In the genomic region with DNA sequence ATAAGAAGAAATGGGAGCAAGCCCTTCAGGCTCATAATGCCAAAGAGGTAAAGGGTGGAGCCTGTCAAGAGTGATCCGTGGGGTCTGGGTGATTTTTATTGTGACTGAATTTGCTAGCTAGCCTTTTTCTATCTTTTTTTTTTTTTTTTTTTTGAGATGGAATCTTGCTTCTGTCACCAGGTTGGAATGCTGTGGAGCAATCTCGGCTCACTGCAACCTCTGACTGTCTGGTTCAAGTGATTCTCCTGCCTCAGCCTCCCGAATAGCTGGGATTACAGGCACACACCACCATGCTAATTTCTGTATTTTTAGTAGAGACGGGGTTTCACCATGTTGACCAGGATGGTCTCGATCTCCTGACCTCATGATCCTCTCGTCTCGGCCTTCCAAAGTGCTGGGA, we compare ENCODE assay signal across 19 cellular contexts. TPM values are rescaled to one million over a fixed set of nuclear protein-coding genes. Genes with fewer than 3 reads are reported as not detected.
"Had no signal": no experiment of that assay in that cellular context is flagged by ENCODE, and none has a peak within 500 bp of the region (broad histone marks: within the 10 kb centered on the region; RNA-seq: fewer than 3 reads in every experiment).

No MANE protein-coding gene starts in this region.

- ATAC-seq: activated CD4-positive, alpha-beta T cell treated with anti-CD3 and anti-CD28 coated beads for 36 hours; activated CD8-positive, alpha-beta T cell treated with anti-CD3 and anti-CD28 coated beads for 36 hours; activated T-cell treated with anti-CD3 and anti-CD28 coated beads, Interleukin-2, amount 50 U/mL, for 72 hours; stimulated activated naive CD8-positive, alpha-beta T cell treated with anti-CD3 and anti-CD28 coated beads, Interleukin-15, amount 100 ng/mL, for 72 hours had no signal

- H3K4me1 Mint-ChIP-seq: activated CD4-positive, alpha-beta T cell treated with anti-CD3 and anti-CD28 coated beads for 36 hours; activated naive CD8-positive, alpha-beta T cell treated with anti-CD3 and anti-CD28 coated beads, Interleukin-2, amount 10 ng/mL, durations not matched to agents 7 days and 5 days; stimulated activated naive CD8-positive, alpha-beta T cell treated with anti-CD3 and anti-CD28 coated beads, Interleukin-15, amount 100 ng/mL, for 72 hours had no signal

- H3K36me3 Mint-ChIP-seq: activated naive CD8-positive, alpha-beta T cell treated with anti-CD3 and anti-CD28 coated beads, Interleukin-2, amount 10 ng/mL, durations not matched to agents 7 days and 5 days had no signal

- H3K27me3 ChIP-seq: ascending aorta, heart left ventricle had no signal

- H3K27ac ChIP-seq: ascending aorta, heart left ventricle, left ventricle myocardium inferior, thoracic aorta, WERI-Rb-1 had no signal

- H3K9me3 ChIP-seq: ascending aorta, heart left ventricle, left ventricle myocardium inferior, thoracic aorta had no signal

- H3K4me1 ChIP-seq: ascending aorta had no signal

- H3K36me3 ChIP-seq: ascending aorta, heart left ventricle, left ventricle myocardium inferior, thoracic aorta, WERI-Rb-1 had no signal

- H3K27ac Mint-ChIP-seq: activated CD4-positive, alpha-beta T cell treated with anti-CD3 and anti-CD28 coated beads for 36 hours; activated CD8-positive, alpha-beta T cell treated with anti-CD3 and anti-CD28 coated beads for 36 hours; activated naive CD8-positive, alpha-beta T cell treated with anti-CD3 and anti-CD28 coated beads, Interleukin-2, amount 10 ng/mL, durations not matched to agents 7 days and 5 days; activated T-cell treated with anti-CD3 and anti-CD28 coated beads, Interleukin-2, amount 50 U/mL, for 72 hours; dendritic cell treated with granulocyte-macrophage colony-stimulating factor and Interleukin-4, amounts not matched to agents 40 ng/mL and 50 ng/mL, for 4 days; stimulated activated naive CD8-positive, alpha-beta T cell treated with anti-CD3 and anti-CD28 coated beads, Interleukin-15, amount 100 ng/mL, for 72 hours had no signal

- H3K4me3 ChIP-seq: ascending aorta, heart left ventricle, left ventricle myocardium inferior, thoracic aorta had no signal

- H3K4me3 Mint-ChIP-seq: activated CD4-positive, alpha-beta T cell treated with anti-CD3 and anti-CD28 coated beads for 36 hours; activated CD8-positive, alpha-beta T cell treated with anti-CD3 and anti-CD28 coated beads for 36 hours; activated naive CD8-positive, alpha-beta T cell treated with anti-CD3 and anti-CD28 coated beads, Interleukin-2, amount 10 ng/mL, durations not matched to agents 7 days and 5 days; activated T-cell treated with anti-CD3 and anti-CD28 coated beads, Interleukin-2, amount 50 U/mL, for 72 hours; dendritic cell treated with granulocyte-macrophage colony-stimulating factor and Interleukin-4, amounts not matched to agents 40 ng/mL and 50 ng/mL, for 4 days; stimulated activated naive CD8-positive, alpha-beta T cell treated with anti-CD3 and anti-CD28 coated beads, Interleukin-15, amount 100 ng/mL, for 72 hours had no signal

- DNase-seq: activated CD4-positive, alpha-beta T cell treated with anti-CD3 and anti-CD28 coated beads for 36 hours; activated CD8-positive, alpha-beta memory T cell treated with anti-CD3 and anti-CD28 coated beads, Interleukin-2, amount 50 U/mL, for 4 hours; activated CD8-positive, alpha-beta T cell treated with anti-CD3 and anti-CD28 coated beads for 36 hours; activated naive CD8-positive, alpha-beta T cell treated with anti-CD3 and anti-CD28 coated beads, Interleukin-2, amount 10 ng/mL, durations not matched to agents 7 days and 5 days; activated T-cell treated with anti-CD3 and anti-CD28 coated beads, Interleukin-2, amount 50 U/mL, for 72 hours; erythroblast; islet precursor cell; stimulated activated CD4-positive, alpha-beta T cell treated with anti-CD3 and anti-CD28 coated beads, Interleukin-4, amount 100 ng/mL, for 4 hours; stimulated activated naive CD8-positive, alpha-beta T cell treated with anti-CD3 and anti-CD28 coated beads, Interleukin-15, amount 100 ng/mL, for 72 hours; T-helper 1 cell; WERI-Rb-1 had no signal

- H3K9me3 Mint-ChIP-seq: activated CD8-positive, alpha-beta T cell treated with anti-CD3 and anti-CD28 coated beads for 36 hours; activated naive CD8-positive, alpha-beta T cell treated with anti-CD3 and anti-CD28 coated beads, Interleukin-2, amount 10 ng/mL, durations not matched to agents 7 days and 5 days; activated T-cell treated with anti-CD3 and anti-CD28 coated beads, Interleukin-2, amount 50 U/mL, for 72 hours; dendritic cell treated with granulocyte-macrophage colony-stimulating factor and Interleukin-4, amounts not matched to agents 40 ng/mL and 50 ng/mL, for 4 days; stimulated activated naive CD8-positive, alpha-beta T cell treated with anti-CD3 and anti-CD28 coated beads, Interleukin-15, amount 100 ng/mL, for 72 hours had no signal

RNA-seq across cellular contexts. Expression of a gene that starts 29.1 kb away (rescaled TPM):
- total RNA-seq: activated CD4-positive, alpha-beta T cell treated with anti-CD3 and anti-CD28 coated beads for 36 hours; activated CD8-positive, alpha-beta T cell treated with anti-CD3 and anti-CD28 coated beads for 36 hours; activated naive CD8-positive, alpha-beta T cell treated with anti-CD3 and anti-CD28 coated beads, Interleukin-2, amount 10 ng/mL, durations not matched to agents 7 days and 5 days; ascending aorta; left ventricle myocardium inferior; mesenteric fat pad; osteocyte; thoracic aorta had no signal

RNA-seq across cellular contexts. Expression of a gene that starts 47.1 kb away (rescaled TPM):
- total RNA-seq: ascending aorta, left ventricle myocardium inferior, osteocyte had no signal
- polyA plus RNA-seq: neural cell had no signal
